ENCODE assay signal across 2 cellular contexts in the genomic region with DNA sequence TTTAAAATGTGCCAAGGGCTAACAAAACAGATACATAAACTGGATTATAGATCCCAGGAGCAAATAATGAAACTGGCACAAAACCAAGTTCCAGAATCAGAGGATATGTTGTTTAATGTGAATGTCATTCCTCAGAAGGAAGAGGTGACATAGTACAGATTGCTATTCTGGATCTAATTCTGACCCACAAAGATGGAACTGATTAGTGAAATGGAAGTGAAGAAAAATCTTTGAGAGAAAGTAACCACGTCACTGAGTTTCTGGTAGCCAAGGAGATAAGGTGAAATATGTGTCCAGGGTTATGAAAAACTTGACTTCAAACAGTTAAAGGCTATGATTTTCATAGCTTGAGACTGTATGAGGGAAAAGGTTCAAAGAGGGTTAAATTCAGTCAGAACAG.
TF ChIP-seq lines count a peak whose summit lies in the region.

No MANE protein-coding gene starts in this region.

TF ChIP-seq in HepG2, 621 proteins besides CTCF, POLR2A, EP300 and RAD21:
- no peak for TF ChIP-seq GTF2F1 (IDR thresholded peaks at IDR 0.05; ENCODE audit: low read length)
- peak; percentile 16; the same call in 1 of the 2 replicates for TF ChIP-seq CREB1 (IDR thresholded peaks at IDR 0.05)
- no peak for TF ChIP-seq CREB1 (CRISPR knock-in tag; IDR thresholded peaks at IDR 0.05)
TF ChIP-seq in HepG2: peak in this region for 1.

TF ChIP-seq in K562, 482 proteins besides CTCF, POLR2A, EP300 and RAD21:
- TF ChIP-seq RFX1 (IDR thresholded peaks at IDR 0.05): peak; percentile 31; the same call in 1 of the 2 replicates
- no peak for TF ChIP-seq JUND (IDR thresholded peaks at IDR 0.05; ENCODE audit: borderline replicate concordance, low read depth, low read length)
- TF ChIP-seq JUND (tag; IDR thresholded peaks at IDR 0.05; ENCODE audit: borderline replicate concordance, low read depth, low read length): no peak
TF ChIP-seq in K562: peak in this region for 1.
